Comparison of ENCODE assay signal across 10 cellular contexts in genomic region chr18:57441395-57441794, GRCh38. TPM values are rescaled to one million over a fixed set of nuclear protein-coding genes. Genes with fewer than 3 reads are reported as not detected.
DNase-seq lines count a peak whose midpoint lies in the region; ATAC-seq and TF ChIP-seq lines count a peak whose summit lies in the region.
"Had no signal": no experiment of that assay in that cellular context is flagged by ENCODE, and none has a peak within 500 bp of the region (broad histone marks: within the 10 kb centered on the region; RNA-seq: fewer than 3 reads in every experiment).

No MANE protein-coding gene starts in this region.

- peaks cover 99% of the 10 kb centered on the region for H3K27me3 Mint-ChIP-seq in endodermal cell (ENCODE audit: insufficient read depth)

- H3K9me3 Mint-ChIP-seq in endodermal cell, result no peaks in the 10 kb centered on the region

- H3K27me3 ChIP-seq in IMR-90 (ENCODE audit: control insufficient read depth, insufficient read depth, low read length) (peaks cover 74% of the 10 kb centered on the region), endodermal cell (ENCODE audit: control insufficient read depth, insufficient read depth, low read length, poor library complexity, severe bottlenecking) (peaks cover 95% of the 10 kb centered on the region), dorsolateral prefrontal cortex (peaks cover 19 to 97% (median 78%) of the 10 kb centered on the region in 45 donors)

- H3K4me3 ChIP-seq in IMR-90 (ENCODE audit: insufficient read depth, low read depth, low read length) (no peak overlapping the region), endodermal cell (ENCODE audit: low read length) (peak overlapping the region; percentile 66), dorsolateral prefrontal cortex (peak overlapping the region in 3 of 59 donors; percentile 0 to 55 (median 29))
- H3K4me3 ChIP-seq: heart right ventricle, PC-9 had no signal

- H3K18ac ChIP-seq in IMR-90 (ENCODE audit: low read depth, low read length), result no peak overlapping the region

- no peak overlapping the region for H3K4me2 ChIP-seq in IMR-90 (ENCODE audit: low read depth, low read length)
- H3K4me2 ChIP-seq: PC-9 had no signal

- H3K9me1 ChIP-seq in IMR-90 (ENCODE audit: insufficient read depth, low read length), result no peaks in the 10 kb centered on the region

- no peak overlapping the region for H3K27ac Mint-ChIP-seq in endodermal cell

- H3K36me3 ChIP-seq in IMR-90 (ENCODE audit: control insufficient read depth, insufficient read depth, low read length), result no peaks in the 10 kb centered on the region
- no peaks in the 10 kb centered on the region for H3K36me3 ChIP-seq in endodermal cell (ENCODE audit: control insufficient read depth, insufficient read depth, low read length)
- H3K36me3 ChIP-seq: heart right ventricle had no signal

- peaks cover 35% of the 10 kb centered on the region for H3K4me1 Mint-ChIP-seq in endodermal cell

- no peaks in the 10 kb centered on the region for H3K36me3 Mint-ChIP-seq in endodermal cell (ENCODE audit: low read depth)

- H3K4ac ChIP-seq in IMR-90 (ENCODE audit: low read depth, low read length), result no peak overlapping the region

- no peak overlapping the region for H2BK20ac ChIP-seq in IMR-90 (ENCODE audit: low read depth, low read length)

- no peak overlapping the region for H2BK120ac ChIP-seq in IMR-90 (ENCODE audit: low read depth, low read length)

- no peaks in the 10 kb centered on the region for H3K79me1 ChIP-seq in IMR-90 (ENCODE audit: low read depth in 1 of 2, low read length in 2 of 2)

- H3K23ac ChIP-seq in IMR-90 (ENCODE audit: low read depth, low read length), result no peak overlapping the region

- intact Hi-C loops in IMR-90 (cut with micrococcal nuclease) (no loop called here), dorsolateral prefrontal cortex (cut with DNase I) (no loop called here)

- H2BK15ac ChIP-seq in IMR-90 (ENCODE audit: low read depth, low read length), result no peak overlapping the region

- POLR2A ChIA-PET in IMR-90 (lab: Charles Lee; ENCODE audit: unreplicated experiment), result no interaction called here

- H3K9ac ChIP-seq in IMR-90 (ENCODE audit: low read depth, low read length) (no peak overlapping the region), endodermal cell (ENCODE audit: extremely low read depth, low read length, poor library complexity, severe bottlenecking) (no peak overlapping the region)

- H4K91ac ChIP-seq in IMR-90 (ENCODE audit: insufficient read depth, low read depth, low read length), result no peak overlapping the region

- H4K5ac ChIP-seq in IMR-90 (ENCODE audit: low read depth, low read length), result no peak overlapping the region

- peak overlapping the region; percentile 62 for H3K4me3 Mint-ChIP-seq in endodermal cell

- H3K9me3 ChIP-seq in IMR-90 (ENCODE audit: control insufficient read depth, insufficient read depth, low read length) (no peaks in the 10 kb centered on the region; the same call in 1 of the 2 replicates), endodermal cell (ENCODE audit: control insufficient read depth, low read length) (no peaks in the 10 kb centered on the region)

- dilution Hi-C loops in IMR-90 (cut with HindIII; ENCODE audit: low sequenced_read_pairs, unreplicated experiment), result no loop called here

- no peak overlapping the region for H4K8ac ChIP-seq in IMR-90 (ENCODE audit: low read depth in 2 of 2, low read length in 2 of 2)

- CTCF ChIA-PET in IMR-90 (lab: Yijun Ruan, JAX), result no interaction called here

- 3% methylated on average over 14 of the region's 32 CpGs; no CpG with 5 or more reads in 1 of the 2 experiments for WGBS in IMR-90 (ENCODE audit: extremely low coverage in 2 of 2, insufficient read length in 1 of 2), 2 experiments
- WGBS in endodermal cell (ENCODE audit: insufficient coverage in 1 of 2, insufficient read length in 1 of 2), 2 experiments, result 7 to 9% methylated on average over 18 to 32 of the region's 32 CpGs

- in situ Hi-C loops in IMR-90 (cut with MboI; ENCODE audit: low sequenced_read_pairs), result loop anchor here (10.0 kb wide), 1 partner anchor 697 kb away; no protein-coding TSS in a partner anchor

- H2AFZ ChIP-seq in IMR-90 (replicated peaks; ENCODE audit: low read length, poor library complexity), result peak overlapping the region; percentile 9
- H2AFZ ChIP-seq: PC-9 had no signal

- no peak overlapping the region for H2BK5ac ChIP-seq in IMR-90 (ENCODE audit: low read depth, low read length, poor library complexity, severe bottlenecking)

- no peaks in the 10 kb centered on the region for H3K4me1 ChIP-seq in IMR-90 (ENCODE audit: control insufficient read depth, insufficient read depth, low read length)
- H3K4me1 ChIP-seq in endodermal cell (ENCODE audit: control insufficient read depth, insufficient read depth, low read length), result no peaks in the 10 kb centered on the region

- ATAC-seq in IMR-90 (ENCODE audit: low read depth), result peak; percentile 48; the same call in 1 of the 2 replicates

- no peak for TF ChIP-seq CTCF in IMR-90 (conservative IDR thresholded peaks at IDR 0.05; ENCODE audit: low read depth, low read length)
- TF ChIP-seq CTCF in endodermal cell (conservative IDR thresholded peaks at IDR 0.05), result no peak
- TF ChIP-seq CTCF in dorsolateral prefrontal cortex (IDR thresholded peaks at IDR 0.05 in 54 of 56, conservative IDR thresholded peaks at IDR 0.05 in 2 of 56; ENCODE audit: low read depth in 1 of 56, partially characterized antibody in 56 of 56), result no peak

- no peak overlapping the region for H2AK5ac ChIP-seq in IMR-90 (ENCODE audit: low read depth, low read length)

- BruUV-seq in IMR-90 (replicated peaks; lab: Mats Ljungman, UMichigan), result no TSS peak

- DNase-seq in SKM-1 treated with dmso at 0.1 percent for 144 hours (lab: John Stamatoyannopoulos, UW; ENCODE audit: unreplicated experiment) (peak; percentile 9), SKM-1 (lab: John Stamatoyannopoulos, UW; ENCODE audit: unreplicated experiment) (no peak), IMR-90 (peak; percentile 33), endodermal cell (peak; percentile 82), renal cortical epithelial cell (ENCODE audit: low read depth) (peak; percentile 42), retina (no peak), NCI-H146 treated with DMSO at 0.1 percent for 48 hours (lab: John Stamatoyannopoulos, UW; ENCODE audit: unreplicated experiment) (no peak), dorsolateral prefrontal cortex (no peak)
- DNase-seq: heart right ventricle, PC-9 had no signal

- no peak overlapping the region for H3K14ac ChIP-seq in IMR-90 (replicated peaks; ENCODE audit: low read depth, low read length)

- no peak overlapping the region for H2AK9ac ChIP-seq in IMR-90 (replicated peaks; ENCODE audit: low read depth, low read length, poor library complexity)

- no peak for TF ChIP-seq RAD21 in IMR-90 (IDR thresholded peaks at IDR 0.05; ENCODE audit: low read length)

- no peaks in the 10 kb centered on the region; the same call in 1 of the 2 replicates for H4K20me1 ChIP-seq in IMR-90 (ENCODE audit: insufficient read depth, low read length)

- H3K27ac ChIP-seq in IMR-90 (ENCODE audit: insufficient read depth, low read length) (no peak overlapping the region), endodermal cell (ENCODE audit: low read depth, low read length) (no peak overlapping the region), dorsolateral prefrontal cortex (no peak overlapping the region)
- H3K27ac ChIP-seq: heart right ventricle, PC-9 had no signal

- TF ChIP-seq POLR2A in IMR-90 (IDR thresholded peaks at IDR 0.05; ENCODE audit: low read depth, low read length), result no peak

- H3K56ac ChIP-seq in IMR-90 (ENCODE audit: extremely low read depth, insufficient read depth, low read length), result no peak overlapping the region

TF ChIP-seq in IMR-90, 13 proteins besides CTCF, POLR2A, EP300 and RAD21:
- TF ChIP-seq FOS (IDR thresholded peaks at IDR 0.05; ENCODE audit: low read depth, low read length), result no peak
- TF ChIP-seq, protein P1, sequence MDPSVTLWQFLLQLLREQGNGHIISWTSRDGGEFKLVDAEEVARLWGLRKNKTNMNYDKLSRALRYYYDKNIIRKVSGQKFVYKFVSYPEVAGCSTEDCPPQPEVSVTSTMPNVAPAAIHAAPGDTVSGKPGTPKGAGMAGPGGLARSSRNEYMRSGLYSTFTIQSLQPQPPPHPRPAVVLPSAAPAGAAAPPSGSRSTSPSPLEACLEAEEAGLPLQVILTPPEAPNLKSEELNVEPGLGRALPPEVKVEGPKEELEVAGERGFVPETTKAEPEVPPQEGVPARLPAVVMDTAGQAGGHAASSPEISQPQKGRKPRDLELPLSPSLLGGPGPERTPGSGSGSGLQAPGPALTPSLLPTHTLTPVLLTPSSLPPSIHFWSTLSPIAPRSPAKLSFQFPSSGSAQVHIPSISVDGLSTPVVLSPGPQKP (IDR thresholded peaks at IDR 0.05; ENCODE audit: borderline replicate concordance, low read depth, low read length), result no peak

RNA-seq across cellular contexts. Expression of gene ONECUT2, which starts 6.2 kb away (rescaled TPM):
- under 0.01 TPM in 2 replicates for total RNA-seq in IMR-90 (2012; rRNA removed)
- polyA plus RNA-seq in IMR-90 (2012; rRNA removed), result 0.01 and 0.02 TPM in 2 replicates
- polyA plus RNA-seq in IMR-90 (2012; cell fraction: cytosol; rRNA removed), result not detected in 2 replicates
- 0.01 TPM in 2 replicates for polyA plus RNA-seq in IMR-90 (2012; cell fraction: nucleus; rRNA removed; ENCODE audit: low replicate concordance)
- 1 to 10 TPM; 1.9 to 3.6 TPM for total RNA-seq in endodermal cell
- polyA plus RNA-seq in endodermal cell (2013, experiment 1 of 2), result 3.3 TPM
- polyA plus RNA-seq in endodermal cell (2013, experiment 2 of 2), result 3.4 TPM
- under 0.01 and 0.80 TPM in 2 replicates for total RNA-seq in renal cortical epithelial cell
- 10 to 100 TPM in 1 of 120 experiments, 1 to 10 TPM in 115, under 1 TPM in 4; 0.25 to 10.4 (median 3.1) TPM for total RNA-seq in dorsolateral prefrontal cortex

Comparison
In these comparisons a context has a peak if more than half of its experiments do, and no peak if none do; other contexts are left out.
1. DNase-seq: peak in SKM-1 treated with dmso at 0.1 percent for 144 hours (single experiment), IMR-90 (single experiment), endodermal cell (single experiment) and renal cortical epithelial cell (single experiment); none in SKM-1 (single experiment), retina (single experiment), NCI-H146 treated with DMSO at 0.1 percent for 48 hours (single experiment) and dorsolateral prefrontal cortex (0 of 10).